17 cellular contexts compared by ENCODE assay signal in genomic region chr14:102626530-102626929, GRCh38. TPM values are rescaled to one million over a fixed set of nuclear protein-coding genes. Genes with fewer than 3 reads are reported as not detected.
DNase-seq lines count a peak whose midpoint lies in the region; ATAC-seq and TF ChIP-seq lines count a peak whose summit lies in the region.
"Had no signal": no experiment of that assay in that cellular context is flagged by ENCODE, and none has a peak within 500 bp of the region (broad histone marks: within the 10 kb centered on the region; RNA-seq: fewer than 3 reads in every experiment).

No MANE protein-coding gene starts in this region.

- peaks cover 98% of the 10 kb centered on the region for H3K79me2 ChIP-seq in GM23338 (replicated peaks; ENCODE audit: insufficient read depth)

- peaks cover 33% of the 10 kb centered on the region for H4K20me1 ChIP-seq in GM23338 (replicated peaks; ENCODE audit: insufficient read depth)

- peaks cover 4% of the 10 kb centered on the region for H3K27me3 Mint-ChIP-seq in GM23338 (ENCODE audit: insufficient read depth, low read depth, poor library complexity)
- no peaks in the 10 kb centered on the region for H3K27me3 Mint-ChIP-seq in activated T-helper 17 cell treated with anti-CD3 and anti-CD28 coated beads, Interleukin-2, amount 50 U/mL, for 72 hours
- no peaks in the 10 kb centered on the region for H3K27me3 Mint-ChIP-seq in mesothelial cell of epicardium (ENCODE audit: low read depth)

- 0 out of 2 replicates have a peak, but pooled peaks cover 7% of the 10 kb centered on the region for H3F3A ChIP-seq in GM23338 (replicated peaks; ENCODE audit: low read depth)

- H3K4me3 ChIP-seq in GM23338 = no peak overlapping the region
- H3K4me3 ChIP-seq: SJCRH30 had no signal

- DNase-seq in NCI-H82 (lab: John Stamatoyannopoulos, UW) = peak; percentile 44
- DNase-seq in NCI-H82 treated with DMSO at 0.1 percent for 48 hours (lab: John Stamatoyannopoulos, UW; ENCODE audit: unreplicated experiment) = no peak
- DNase-seq in GM23338 (ENCODE audit: low spot score) = no peak
- DNase-seq in mesothelial cell of epicardium (ENCODE audit: low spot score in 2 of 2, unreplicated experiment in 2 of 2) = no peak
- DNase-seq in dermis blood vessel endothelial cell = no peak
- no peak for DNase-seq in OCI-M1 (lab: John Stamatoyannopoulos, UW)
- DNase-seq: DMS 273 treated with DMSO at 0.1 percent for 48 hours, EL, KBM-7, NCI-H1048, NCI-H146, NCI-H2081 treated with DMSO at 0.1 percent for 48 hours, NCI-H69, SJCRH30 had no signal

- no peaks in the 10 kb centered on the region for H3K36me3 ChIP-seq in GM23338 (ENCODE audit: insufficient read depth)
- H3K36me3 ChIP-seq: SJCRH30 had no signal

- H3K4me3 Mint-ChIP-seq in GM23338 (no peak overlapping the region), mesothelial cell of epicardium (no peak overlapping the region)
- H3K4me3 Mint-ChIP-seq in activated T-helper 17 cell treated with anti-CD3 and anti-CD28 coated beads, Interleukin-2, amount 50 U/mL, for 72 hours = no peak overlapping the region

- peaks cover 5% of the 10 kb centered on the region; the same call in 2 of the 3 replicates for H3K36me3 Mint-ChIP-seq in GM23338 (ENCODE audit: low read depth)
- peaks cover 5% of the 10 kb centered on the region for H3K36me3 Mint-ChIP-seq in activated T-helper 17 cell treated with anti-CD3 and anti-CD28 coated beads, Interleukin-2, amount 50 U/mL, for 72 hours (ENCODE audit: low read depth)
- peaks cover 4% of the 10 kb centered on the region for H3K36me3 Mint-ChIP-seq in mesothelial cell of epicardium

- no peak overlapping the region for H3K27ac ChIP-seq in GM23338 (ENCODE audit: low read depth)
- H3K27ac ChIP-seq: 22Rv1, SJCRH30 had no signal

- peak; percentile 15 to 60; a peak in 3 of 4 replicates for TF ChIP-seq CTCF in GM23338 (conservative IDR thresholded peaks at IDR 0.05; ENCODE audit: low read depth in 2 of 2)
- no peak for TF ChIP-seq CTCF in mesothelial cell of epicardium (IDR thresholded peaks at IDR 0.05; ENCODE audit: unreplicated experiment)

- H3K4me2 ChIP-seq in GM23338 = no peak overlapping the region

- H3K27ac Mint-ChIP-seq in GM23338 (no peak overlapping the region), mesothelial cell of epicardium (peak overlapping the region; percentile 17)
- peak overlapping the region; percentile 2 for H3K27ac Mint-ChIP-seq in activated T-helper 17 cell treated with anti-CD3 and anti-CD28 coated beads, Interleukin-2, amount 50 U/mL, for 72 hours

- no peak overlapping the region for H2AFZ ChIP-seq in GM23338

- H3K27me3 ChIP-seq in GM23338 (ENCODE audit: insufficient read depth) = no peaks in the 10 kb centered on the region
- H3K27me3 ChIP-seq: SJCRH30 had no signal

- H3K9me2 ChIP-seq in GM23338 (ENCODE audit: insufficient read depth) = no peaks in the 10 kb centered on the region

- H3K4me1 ChIP-seq in GM23338 (ENCODE audit: insufficient read depth) = peaks cover 38% of the 10 kb centered on the region

- H3K9me3 Mint-ChIP-seq in GM23338 = no peaks in the 10 kb centered on the region
- no peaks in the 10 kb centered on the region for H3K9me3 Mint-ChIP-seq in activated T-helper 17 cell treated with anti-CD3 and anti-CD28 coated beads, Interleukin-2, amount 50 U/mL, for 72 hours
- no peaks in the 10 kb centered on the region for H3K9me3 Mint-ChIP-seq in mesothelial cell of epicardium

- no peak for ATAC-seq in GM23338
- ATAC-seq in activated T-helper 17 cell treated with anti-CD3 and anti-CD28 coated beads, Interleukin-2, amount 50 U/mL, for 72 hours (replicated peaks) = no peak
- ATAC-seq in GM18868 (IDR thresholded peaks at IDR 0.05; ENCODE audit: unreplicated experiment) = no peak

- H3K4me1 Mint-ChIP-seq in GM23338 = peaks cover 41% of the 10 kb centered on the region
- H3K4me1 Mint-ChIP-seq in activated T-helper 17 cell treated with anti-CD3 and anti-CD28 coated beads, Interleukin-2, amount 50 U/mL, for 72 hours = peaks cover 34% of the 10 kb centered on the region
- peaks cover 49% of the 10 kb centered on the region for H3K4me1 Mint-ChIP-seq in mesothelial cell of epicardium

TF ChIP-seq in GM23338, 12 proteins besides CTCF, POLR2A, EP300 and RAD21 (continues in another document):
- TF ChIP-seq NANOG (IDR thresholded peaks at IDR 0.05; ENCODE audit: borderline replicate concordance) = no peak
- TF ChIP-seq EZH2phosphoT487 (IDR thresholded peaks at IDR 0.05; ENCODE audit: unreplicated experiment) = no peak
- no peak for TF ChIP-seq REST (IDR thresholded peaks at IDR 0.05; ENCODE audit: unreplicated experiment)
- no peak for TF ChIP-seq ZNF331 (CRISPR knock-in tag; IDR thresholded peaks at IDR 0.05; ENCODE audit: low read depth)
- no peak for TF ChIP-seq ETS1 (IDR thresholded peaks at IDR 0.05)
- TF ChIP-seq CREB1 (CRISPR knock-in tag; IDR thresholded peaks at IDR 0.05; ENCODE audit: low read depth) = no peak
- TF ChIP-seq EZH2 (IDR thresholded peaks at IDR 0.05; ENCODE audit: low read depth, unreplicated experiment) = no peak
- no peak for TF ChIP-seq JUNB (IDR thresholded peaks at IDR 0.05; ENCODE audit: unreplicated experiment)

RNA-seq across cellular contexts. Expression of gene RCOR1, which starts 34.1 kb away (rescaled TPM):
- 24.1 and 26.1 TPM in 2 replicates for total RNA-seq in GM23338 (2014; rRNA removed; shearing (Covaris generic))
- 7.6 and 8.7 TPM in 2 replicates for polyA plus RNA-seq in GM23338 (2016; fragmentation: Nextera tagmentation; extraction: Ambion mirVana)
- total RNA-seq in activated T-helper 17 cell treated with anti-CD3 and anti-CD28 coated beads, Interleukin-2, amount 50 U/mL, for 72 hours = 10 to 100 TPM; 16.4 to 23.6 TPM
- 43.2 to 47.4 TPM (median 45.1 TPM) in 3 replicates for total RNA-seq in mesothelial cell of epicardium
- 14.0 and 24.6 TPM in 2 replicates for total RNA-seq in dermis blood vessel endothelial cell
